Comparison of ENCODE assay signal across 7 cellular contexts in genomic region chr4:125498981-125499380, GRCh38.
"Had no signal": no experiment of that assay in that cellular context is flagged by ENCODE, and none has a peak within 500 bp of the region (broad histone marks: within the 10 kb centered on the region; RNA-seq: fewer than 3 reads in every experiment).

No MANE protein-coding gene starts in this region.

- ATAC-seq: GM23338, HCT116 had no signal

- H3K4me3 ChIP-seq: GM23338, HAP-1 had no signal

- H2AFZ ChIP-seq: GM23338 had no signal

- DNase-seq: H7, HFFc6, KG1 had no signal

- H3K27ac ChIP-seq: HL-60 had no signal

- H3K4me2 ChIP-seq: GM23338 had no signal

- H3K9me3 ChIP-seq: HAP-1 had no signal

- H3K36me3 ChIP-seq: HAP-1 had no signal
